ENCODE assay signal across 19 cellular contexts in genomic region chr18:9146224-9146623, GRCh38. TPM values are rescaled to one million over a fixed set of nuclear protein-coding genes. Genes with fewer than 3 reads are reported as not detected.
DNase-seq lines count a peak whose midpoint lies in the region; ATAC-seq, FAIRE-seq and TF ChIP-seq lines count a peak whose summit lies in the region.
"Had no signal": no experiment of that assay in that cellular context is flagged by ENCODE, and none has a peak within 500 bp of the region (broad histone marks: within the 10 kb centered on the region; RNA-seq: fewer than 3 reads in every experiment).

No MANE protein-coding gene starts in this region.

- ATAC-seq in activated CD8-positive, alpha-beta memory T cell treated with anti-CD3 and anti-CD28 coated beads, Interleukin-2, amount 10 ng/mL, durations not matched to agents 7 days and 5 days = no peak
- ATAC-seq in GM12878 = no peak
- ATAC-seq in stimulated activated naive B cell treated with anti-CD40 and anti-IgM and Interleukin-4, amounts not matched to agents 10 μg/mL and 1 μg/mL and 100 μg/mL, for 72 hours (replicated peaks) = no peak
- ATAC-seq: left lobe of liver had no signal

- POLR2A ChIA-PET in GM12878 (lab: Charles Lee) = interaction anchor here (0.6 to 1.0 kb wide), 5 partner anchors 8 to 85 kb away, joined by 3 to 7 read pairs (median 3); no protein-coding TSS in a partner anchor

- TF ChIP-seq EP300 in GM12878 (IDR thresholded peaks at IDR 0.05; ENCODE audit: borderline replicate concordance in 1 of 2, control insufficient read depth in 1 of 2, low read depth in 2 of 2, low read length in 2 of 2) = no peak

- peaks cover 96% of the 10 kb centered on the region for H3K79me2 ChIP-seq in GM12878 (ENCODE audit: control insufficient read depth, insufficient read depth, low read length)

- SMC1A ChIA-PET in GM12878 (lab: Charles Lee; ENCODE audit: uncharacterized antibody, unreplicated experiment) = interaction anchor here (0.6 to 2.8 kb wide), 11 partner anchors 8 to 85 kb away, joined by 3 to 33 read pairs (median 14); partner anchors contain the start of genes ANKRD12 and NDUFV2

- no peaks in the 10 kb centered on the region for H3K36me3 ChIP-seq in GM12878 (ENCODE audit: control insufficient read depth in 2 of 2, insufficient read depth in 2 of 2, low read length in 1 of 2)
- H3K36me3 ChIP-seq: esophagus muscularis mucosa, right atrium auricular region, SJSA1 had no signal

- TF ChIP-seq CTCF in GM12878 (IDR thresholded peaks at IDR 0.05 in 2 of 3, conservative IDR thresholded peaks at IDR 0.05 in 1 of 3; ENCODE audit: control insufficient read depth in 2 of 3, extremely low read depth in 1 of 3, insufficient read depth in 1 of 3, low read depth in 3 of 3, low read length in 3 of 3) = no peak

- DNase-seq in activated CD8-positive, alpha-beta memory T cell treated with anti-CD3 and anti-CD28 coated beads, Interleukin-2, amount 10 ng/mL, durations not matched to agents 7 days and 5 days = no peak
- no peak for DNase-seq in activated CD8-positive, alpha-beta memory T cell treated with anti-CD3 and anti-CD28 coated beads, Interleukin-2, amount 50 U/mL, for 48 hours
- peak; percentile 19 for DNase-seq in NCI-H69 (lab: John Stamatoyannopoulos, UW)
- no peak for DNase-seq in GM12878 (ENCODE audit: low read depth, low spot score)
- DNase-seq in stimulated activated naive B cell treated with anti-CD40 and anti-IgM and Interleukin-4, amounts not matched to agents 10 μg/mL and 1 μg/mL and 100 μg/mL, for 72 hours = no peak
- DNase-seq in NCI-H2081 treated with DMSO at 0.1 percent for 48 hours (lab: John Stamatoyannopoulos, UW) = no peak
- no peak for DNase-seq in NCI-H446 (lab: John Stamatoyannopoulos, UW)
- DNase-seq in GF-D8 (lab: John Stamatoyannopoulos, UW) = no peak
- DNase-seq: ACHN; activated CD8-positive, alpha-beta memory T cell treated with anti-CD3 and anti-CD28 coated beads, Interleukin-2, amount 50 U/mL, for 4 hours; anterior cingulate cortex; cortex of kidney; DMS 273 treated with DMSO at 0.1 percent for 48 hours; hippocampal formation; nephron progenitor cell had no signal

- BruUV-seq in GM12878 (replicated peaks; lab: Mats Ljungman, UMichigan) = TSS peak; percentile 5

- H3K9me3 Mint-ChIP-seq in activated CD8-positive, alpha-beta memory T cell treated with anti-CD3 and anti-CD28 coated beads, Interleukin-2, amount 10 ng/mL, durations not matched to agents 7 days and 5 days (ENCODE audit: low read depth) = no peaks in the 10 kb centered on the region
- H3K9me3 Mint-ChIP-seq in stimulated activated naive B cell treated with anti-CD40 and anti-IgM and Interleukin-4, amounts not matched to agents 10 μg/mL and 1 μg/mL and 100 μg/mL, for 72 hours = no peaks in the 10 kb centered on the region
- H3K9me3 Mint-ChIP-seq: nephron progenitor cell had no signal

- FAIRE-seq in GM12878 (lab: Jason Lieb, UNC) = no peak

- H3K4me2 ChIP-seq in GM12878 (ENCODE audit: control insufficient read depth, insufficient read depth) = peak overlapping the region; percentile 13; the same call in 1 of the 2 replicates

- no peak for TF ChIP-seq POLR2A in GM12878 (IDR thresholded peaks at IDR 0.05; ENCODE audit: low read depth, low read length)

- H3K9ac ChIP-seq in GM12878 (ENCODE audit: control insufficient read depth, insufficient read depth, low read length) = no peak overlapping the region

- no peaks in the 10 kb centered on the region for H3K27me3 ChIP-seq in GM12878 (replicated peaks in 1 of 2; ENCODE audit: control insufficient read depth in 2 of 2, insufficient read depth in 2 of 2, low read length in 1 of 2)
- H3K27me3 ChIP-seq: esophagus muscularis mucosa, right atrium auricular region, SJSA1 had no signal

- H3K36me3 Mint-ChIP-seq in activated CD8-positive, alpha-beta memory T cell treated with anti-CD3 and anti-CD28 coated beads, Interleukin-2, amount 10 ng/mL, durations not matched to agents 7 days and 5 days = peaks cover 14% of the 10 kb centered on the region
- H3K36me3 Mint-ChIP-seq in stimulated activated naive B cell treated with anti-CD40 and anti-IgM and Interleukin-4, amounts not matched to agents 10 μg/mL and 1 μg/mL and 100 μg/mL, for 72 hours = peaks cover 0 to 13% of the 10 kb centered on the region in 2 donors

- no peak for TF ChIP-seq RAD21 in GM12878 (IDR thresholded peaks at IDR 0.05; ENCODE audit: insufficient read depth, low read depth, low read length)

- H4K20me1 ChIP-seq in GM12878 (ENCODE audit: control insufficient read depth, insufficient read depth) = no peaks in the 10 kb centered on the region

- H3K27ac Mint-ChIP-seq in activated CD8-positive, alpha-beta memory T cell treated with anti-CD3 and anti-CD28 coated beads, Interleukin-2, amount 10 ng/mL, durations not matched to agents 7 days and 5 days = peak overlapping the region; percentile 62
- peak overlapping the region; percentile 25 for H3K27ac Mint-ChIP-seq in stimulated activated naive B cell treated with anti-CD40 and anti-IgM and Interleukin-4, amounts not matched to agents 10 μg/mL and 1 μg/mL and 100 μg/mL, for 72 hours

- H3K4me3 ChIP-seq in GM12878 = no peak overlapping the region
- H3K4me3 ChIP-seq: esophagus muscularis mucosa, right atrium auricular region, SJSA1 had no signal

- H3K4me3 Mint-ChIP-seq in activated CD8-positive, alpha-beta memory T cell treated with anti-CD3 and anti-CD28 coated beads, Interleukin-2, amount 10 ng/mL, durations not matched to agents 7 days and 5 days = no peak overlapping the region
- H3K4me3 Mint-ChIP-seq in stimulated activated naive B cell treated with anti-CD40 and anti-IgM and Interleukin-4, amounts not matched to agents 10 μg/mL and 1 μg/mL and 100 μg/mL, for 72 hours = no peak overlapping the region
- H3K4me3 Mint-ChIP-seq: nephron progenitor cell had no signal

- H2AFZ ChIP-seq in GM12878 (ENCODE audit: control insufficient read depth, low read depth, low read length) = no peak overlapping the region

- 100% methylated on average over 1 of the region's 1 CpG for WGBS in GM12878 (ENCODE audit: insufficient coverage, insufficient replicate concordance, low lambda C conversion rate, missing lambda C conversion rate)

- no peaks in the 10 kb centered on the region for H3K27me3 Mint-ChIP-seq in activated CD8-positive, alpha-beta memory T cell treated with anti-CD3 and anti-CD28 coated beads, Interleukin-2, amount 10 ng/mL, durations not matched to agents 7 days and 5 days
- no peaks in the 10 kb centered on the region for H3K27me3 Mint-ChIP-seq in stimulated activated naive B cell treated with anti-CD40 and anti-IgM and Interleukin-4, amounts not matched to agents 10 μg/mL and 1 μg/mL and 100 μg/mL, for 72 hours

- intact Hi-C loops in GM12878 (cut with micrococcal nuclease; ENCODE audit: unreplicated experiment) = loop anchor here (5.0 to 10.0 kb wide), 5 partner anchors 159 to 541 kb away; partner anchors contain the start of gene RAB12

- H3K4me1 ChIP-seq in GM12878 (ENCODE audit: control insufficient read depth, insufficient read depth, low read length) = peaks cover 57% of the 10 kb centered on the region

- H3K9me3 ChIP-seq in GM12878 (replicated peaks; ENCODE audit: control insufficient read depth, insufficient read depth, low read length) = no peaks in the 10 kb centered on the region
- H3K9me3 ChIP-seq: esophagus muscularis mucosa, right atrium auricular region, SJSA1 had no signal

- H3K4me1 Mint-ChIP-seq in activated CD8-positive, alpha-beta memory T cell treated with anti-CD3 and anti-CD28 coated beads, Interleukin-2, amount 10 ng/mL, durations not matched to agents 7 days and 5 days = peaks cover 75% of the 10 kb centered on the region
- H3K4me1 Mint-ChIP-seq in stimulated activated naive B cell treated with anti-CD40 and anti-IgM and Interleukin-4, amounts not matched to agents 10 μg/mL and 1 μg/mL and 100 μg/mL, for 72 hours = peaks cover 35 to 76% of the 10 kb centered on the region in 2 donors

- peak overlapping the region; percentile 55 for H3K27ac ChIP-seq in GM12878 (ENCODE audit: control insufficient read depth, insufficient read depth)
- H3K27ac ChIP-seq: right atrium auricular region, SJSA1 had no signal

- RAD21 ChIA-PET in GM12878 (lab: Charles Lee; ENCODE audit: unreplicated experiment) = interaction anchor here (0.8 to 2.8 kb wide), 5 partner anchors 8 to 72 kb away, joined by 3 to 27 read pairs (median 6); no protein-coding TSS in a partner anchor

- in situ Hi-C loops in GM12878 (cut with MboI) = loop anchor here (10.0 kb wide), 1 partner anchor 441 kb away; the partner anchor contains the start of gene MTCL1

- CTCF ChIA-PET in activated CD8-positive, alpha-beta memory T cell treated with anti-CD3 and anti-CD28 coated beads, Interleukin-2, amount 10 ng/mL, durations not matched to agents 7 days and 5 days (lab: Charles Lee) = interaction anchor here (0.7 to 2.4 kb wide), 5 partner anchors 40 to 371 kb away, joined by 3 to 18 read pairs (median 4); partner anchors contain the start of gene TWSG1
- CTCF ChIA-PET in GM12878 (lab: Yijun Ruan, JAX) = interaction anchor here (1.0 to 2.8 kb wide), 12 partner anchors 8 to 492 kb away, joined by 3 to 40 read pairs (median 12); no protein-coding TSS in a partner anchor

RNA-seq across cellular contexts. Expression of gene ANKRD12, which starts 9.6 kb away (rescaled TPM):
- 10 to 100 TPM; 67.5 to 76.9 TPM for total RNA-seq in activated CD8-positive, alpha-beta memory T cell treated with anti-CD3 and anti-CD28 coated beads, Interleukin-2, amount 10 ng/mL, durations not matched to agents 7 days and 5 days
- total RNA-seq in GM12878 (2013; cell fraction: nucleolus; rRNA removed) = 66.1 and 85.1 TPM in 2 replicates
- total RNA-seq in GM12878 (2014; rRNA removed) (18.6 and 22.1 TPM in 2 replicates), GM12878 (2014; rRNA removed; fragmentation: Illumina TruSeq; extraction: Trizol) (30.4 and 33.2 TPM in 2 replicates), GM12878 (2021) (30.6 and 34.4 TPM in 2 replicates)
- 9.0 TPM for polyA plus RNA-seq in GM12878 (2011; ENCODE audit: low read depth)
- polyA plus RNA-seq in GM12878 (2011; rRNA removed) (11.5 and 18.3 TPM in 2 replicates), GM12878 (2014; fragmentation: Illumina TruSeq; extraction: Trizol) (20.2 and 23.9 TPM in 2 replicates), GM12878 (2014; fragmentation: Nextera tagmentation; extraction: Ambion mirVana) (10 to 100 TPM; 20.0 to 20.3 TPM), GM12878 (2014; rRNA removed) (5.9 and 7.3 TPM in 2 replicates), GM12878 (2016; fragmentation: Nextera tagmentation; extraction: Ambion mirVana) (10 to 100 TPM; 40.9 to 45.7 TPM)
- polyA plus RNA-seq in GM12878 (2011; cell fraction: cytosol; rRNA removed) = 2.4 and 3.1 TPM in 2 replicates
- 16.5 and 21.3 TPM in 2 replicates for polyA plus RNA-seq in GM12878 (2011; cell fraction: nucleus; rRNA removed)
- polyA plus RNA-seq in GM12878 (2012) = 20.4 and 26.0 TPM in 2 replicates
- polyA minus RNA-seq in GM12878 (2011; rRNA and poly(A)+ RNA removed) = 36.3 and 78.0 TPM in 2 replicates
- polyA minus RNA-seq in GM12878 (2011; cell fraction: cytosol; rRNA and poly(A)+ RNA removed) = 27.7 and 29.5 TPM in 2 replicates
- polyA minus RNA-seq in GM12878 (2011; cell fraction: nucleus; rRNA and poly(A)+ RNA removed) = 27.1 and 40.9 TPM in 2 replicates

RNA-seq across cellular contexts. Expression of gene NDUFV2, which starts 43.7 kb away (rescaled TPM):
- total RNA-seq in activated CD8-positive, alpha-beta memory T cell treated with anti-CD3 and anti-CD28 coated beads, Interleukin-2, amount 10 ng/mL, durations not matched to agents 7 days and 5 days = 100 to 1,000 TPM; 222 to 302 TPM
- 299 and 306 TPM in 2 replicates for total RNA-seq in GM12878 (2013; cell fraction: nucleolus; rRNA removed)
- total RNA-seq in GM12878 (2014; rRNA removed) (321 and 329 TPM in 2 replicates), GM12878 (2014; rRNA removed; fragmentation: Illumina TruSeq; extraction: Trizol) (278 and 282 TPM in 2 replicates), GM12878 (2021) (254 and 267 TPM in 2 replicates)
- 211 TPM for polyA plus RNA-seq in GM12878 (2011; ENCODE audit: low read depth)
- polyA plus RNA-seq in GM12878 (2011; rRNA removed) (236 and 300 TPM in 2 replicates), GM12878 (2014; fragmentation: Illumina TruSeq; extraction: Trizol) (290 and 321 TPM in 2 replicates), GM12878 (2014; fragmentation: Nextera tagmentation; extraction: Ambion mirVana) (100 to 1,000 TPM; 409 to 471 TPM), GM12878 (2014; rRNA removed) (281 and 302 TPM in 2 replicates), GM12878 (2016; fragmentation: Nextera tagmentation; extraction: Ambion mirVana) (100 to 1,000 TPM; 584 to 590 TPM)
- polyA plus RNA-seq in GM12878 (2011; cell fraction: cytosol; rRNA removed) = 110 and 117 TPM in 2 replicates
- polyA plus RNA-seq in GM12878 (2011; cell fraction: nucleus; rRNA removed) = 87.7 and 96.6 TPM in 2 replicates
- 189 and 202 TPM in 2 replicates for polyA plus RNA-seq in GM12878 (2012)
- polyA minus RNA-seq in GM12878 (2011; rRNA and poly(A)+ RNA removed) = 68.0 and 81.6 TPM in 2 replicates
- 19.5 and 28.3 TPM in 2 replicates for polyA minus RNA-seq in GM12878 (2011; cell fraction: cytosol; rRNA and poly(A)+ RNA removed)
- polyA minus RNA-seq in GM12878 (2011; cell fraction: nucleus; rRNA and poly(A)+ RNA removed) = 85.4 and 121 TPM in 2 replicates
